9 cellular contexts compared by ENCODE assay signal in genomic region chr12:24821691-24822090, GRCh38.
DNase-seq lines count a peak whose midpoint lies in the region; ATAC-seq and TF ChIP-seq lines count a peak whose summit lies in the region.
"Had no signal": no experiment of that assay in that cellular context is flagged by ENCODE, and none has a peak within 500 bp of the region (broad histone marks: within the 10 kb centered on the region; RNA-seq: fewer than 3 reads in every experiment).

No MANE protein-coding gene starts in this region.

- no peak overlapping the region for H3K27ac Mint-ChIP-seq in nephron progenitor cell
- H3K27ac Mint-ChIP-seq: nephron had no signal

- ATAC-seq in GM18499 (IDR thresholded peaks at IDR 0.05; ENCODE audit: insufficient read depth, unreplicated experiment) (peak; percentile 32), GM21526 (IDR thresholded peaks at IDR 0.05; ENCODE audit: low FRiP score, unreplicated experiment) (peak; percentile 37), HG03460 (IDR thresholded peaks at IDR 0.05; ENCODE audit: unreplicated experiment) (peak; percentile 39)

- TF ChIP-seq CTCF in fibroblast of villous mesenchyme (IDR thresholded peaks at IDR 0.05; ENCODE audit: insufficient read depth, low read depth, low read length) (no peak), nephron progenitor cell (IDR thresholded peaks at IDR 0.05) (no peak)

- H3K36me3 Mint-ChIP-seq in nephron progenitor cell (ENCODE audit: low read depth) = peaks cover 80% of the 10 kb centered on the region

- no peak overlapping the region for H3K4me3 Mint-ChIP-seq in nephron progenitor cell
- H3K4me3 Mint-ChIP-seq: nephron had no signal

- no peak overlapping the region for H3K4me3 ChIP-seq in fibroblast of villous mesenchyme (ENCODE audit: low read depth, low read length)

- DNase-seq in fibroblast of villous mesenchyme (ENCODE audit: low read depth) (peak; percentile 48), NCI-H345 (lab: John Stamatoyannopoulos, UW) (no peak), 8988T (no peak), nephron progenitor cell (no peak), NCI-H345 treated with DMSO at 0.1 percent for 48 hours (lab: John Stamatoyannopoulos, UW; ENCODE audit: unreplicated experiment) (no peak)

- no peaks in the 10 kb centered on the region for H3K27me3 Mint-ChIP-seq in nephron progenitor cell (ENCODE audit: low read depth, poor library complexity)

- no peaks in the 10 kb centered on the region for H3K9me3 Mint-ChIP-seq in nephron progenitor cell
- H3K9me3 Mint-ChIP-seq: nephron had no signal

- peaks cover 7% of the 10 kb centered on the region for H3K4me1 Mint-ChIP-seq in nephron progenitor cell
